1 cellular context compared by ENCODE assay signal in genomic region chr11:57567512-57568329, GRCh38.
A peak's percentile ranks its signal among the peaks of the same experiment; 100 is the strongest.
TF ChIP-seq lines count a peak whose summit lies in the region.

Gene UBE2L6 (minus strand): TSS chr11:57567672. CDS start chr11:57567611, 61 bp downstream.

TF ChIP-seq in K562, 482 proteins besides CTCF, POLR2A, EP300 and RAD21 (continued from another document and continues in another):
- TF ChIP-seq ZNF655 (CRISPR knock-in tag; IDR thresholded peaks at IDR 0.05) = no peak
- no peak for TF ChIP-seq ZNF436 (CRISPR knock-in tag; IDR thresholded peaks at IDR 0.05)
- TF ChIP-seq ZNF707 (CRISPR knock-in tag; conservative IDR thresholded peaks at IDR 0.05) = no peak
- TF ChIP-seq BCL6 (CRISPR knock-in tag; IDR thresholded peaks at IDR 0.05) = no peak
- no peak for TF ChIP-seq TFAM (CRISPR knock-in tag; conservative IDR thresholded peaks at IDR 0.05)
- TF ChIP-seq HOXB6 (CRISPR knock-in tag; IDR thresholded peaks at IDR 0.05; ENCODE audit: borderline replicate concordance) = no peak
- TF ChIP-seq SREBF1 (IDR thresholded peaks at IDR 0.05; ENCODE audit: borderline replicate concordance, low read depth, low read length) = no peak
- no peak for TF ChIP-seq NR3C1 (CRISPR knock-in tag; IDR thresholded peaks at IDR 0.05)
- no peak for TF ChIP-seq NFIX (CRISPR knock-in tag; IDR thresholded peaks at IDR 0.05; ENCODE audit: low read depth)
- TF ChIP-seq ZNF277 (CRISPR knock-in tag; IDR thresholded peaks at IDR 0.05; ENCODE audit: borderline replicate concordance) = no peak
- no peak for TF ChIP-seq BCLAF1 (IDR thresholded peaks at IDR 0.05; ENCODE audit: borderline replicate concordance in 1 of 2, control insufficient read depth in 1 of 2, low read depth in 2 of 2, low read length in 1 of 2)
- no peak for TF ChIP-seq ARID3A (IDR thresholded peaks at IDR 0.05; ENCODE audit: borderline replicate concordance, low read depth, low read length)
- TF ChIP-seq ZSCAN29 (IDR thresholded peaks at IDR 0.05) = peak; percentile 88
- no peak for TF ChIP-seq HMG20B (CRISPR knock-in tag; IDR thresholded peaks at IDR 0.05)
- no peak for TF ChIP-seq ATF2 (CRISPR knock-in tag; IDR thresholded peaks at IDR 0.05)
- TF ChIP-seq ZC3H4 (CRISPR knock-in tag; IDR thresholded peaks at IDR 0.05; ENCODE audit: borderline replicate concordance) = no peak
- TF ChIP-seq HNRNPUL1 (IDR thresholded peaks at IDR 0.05; ENCODE audit: low read length) = no peak
- no peak for TF ChIP-seq MYNN (IDR thresholded peaks at IDR 0.05)
- no peak for TF ChIP-seq MYNN (CRISPR knock-in tag; IDR thresholded peaks at IDR 0.05)
- no peak for TF ChIP-seq ZBTB12 (CRISPR knock-in tag; IDR thresholded peaks at IDR 0.05)
- TF ChIP-seq ZNF644 (tag; IDR thresholded peaks at IDR 0.05; ENCODE audit: low read depth) = no peak
- TF ChIP-seq PTBP1 (IDR thresholded peaks at IDR 0.05; ENCODE audit: low read depth, low read length) = no peak
- TF ChIP-seq DPF2 (IDR thresholded peaks at IDR 0.05) = peak; percentile 38; the same call in 1 of the 2 replicates
- TF ChIP-seq PHF20 (IDR thresholded peaks at IDR 0.05; ENCODE audit: partially characterized antibody) = no peak
- TF ChIP-seq ASH1L (IDR thresholded peaks at IDR 0.05; ENCODE audit: borderline replicate concordance, low read depth, partially characterized antibody) = no peak
- no peak for TF ChIP-seq RBM15 (IDR thresholded peaks at IDR 0.05; ENCODE audit: insufficient read depth, low read length)
- no peak for TF ChIP-seq ZNF324 (CRISPR knock-in tag; IDR thresholded peaks at IDR 0.05)
- no peak for TF ChIP-seq RBM34 (IDR thresholded peaks at IDR 0.05; ENCODE audit: borderline replicate concordance, insufficient read depth, low read length)
- no peak for TF ChIP-seq DNMT1 (IDR thresholded peaks at IDR 0.05)
- TF ChIP-seq L3MBTL2 (IDR thresholded peaks at IDR 0.05) = peak; percentile 51; the same call in 1 of the 2 replicates
- peak; percentile 59 for TF ChIP-seq EGR1 (conservative IDR thresholded peaks at IDR 0.05)
- no peak for TF ChIP-seq HDAC3 (IDR thresholded peaks at IDR 0.05; ENCODE audit: borderline replicate concordance, partially characterized antibody)
- peak; percentile 15 for TF ChIP-seq U2AF1 (optimal IDR thresholded peaks at IDR 0.05; ENCODE audit: low read depth, low read length)
- no peak for TF ChIP-seq ZBTB1 (CRISPR knock-in tag; IDR thresholded peaks at IDR 0.05; ENCODE audit: borderline replicate concordance, low read depth)
- TF ChIP-seq MYC (IDR thresholded peaks at IDR 0.05; ENCODE audit: low read depth, low read length) = peak; percentile 58
- no peak for TF ChIP-seq MYC (CRISPR knock-in tag; IDR thresholded peaks at IDR 0.05; ENCODE audit: borderline replicate concordance, low read depth)
- TF ChIP-seq POLR3G (IDR thresholded peaks at IDR 0.05; ENCODE audit: extremely low read depth, insufficient read length, insufficient replicate concordance) = no peak
- TF ChIP-seq HINFP (tag; conservative IDR thresholded peaks at IDR 0.05; ENCODE audit: low read depth) = no peak
- no peak for TF ChIP-seq ZNF23 (CRISPR knock-in tag; IDR thresholded peaks at IDR 0.05)
- peak in 1 of 3 experiments; percentile 35; a peak in 2 of 6 replicates for TF ChIP-seq ZBTB11 (CRISPR knock-in tag; IDR thresholded peaks at IDR 0.05)
- no peak for TF ChIP-seq ZNF184 (CRISPR knock-in tag; IDR thresholded peaks at IDR 0.05)
- TF ChIP-seq NELFE (IDR thresholded peaks at IDR 0.05; ENCODE audit: insufficient read depth, insufficient read length) = no peak
- TF ChIP-seq POLR2B (IDR thresholded peaks at IDR 0.05; ENCODE audit: low read depth, partially characterized antibody) = no peak
- no peak for TF ChIP-seq NCOA2 (IDR thresholded peaks at IDR 0.05; ENCODE audit: partially characterized antibody in 2 of 2)
- no peak for TF ChIP-seq NCOA1 (IDR thresholded peaks at IDR 0.05; ENCODE audit: low read depth)
- no peak; the same call in 1 of the 2 replicates for TF ChIP-seq ZBTB49 (CRISPR knock-in tag; IDR thresholded peaks at IDR 0.05; ENCODE audit: borderline replicate concordance)
- TF ChIP-seq MTF1 (CRISPR knock-in tag; IDR thresholded peaks at IDR 0.05; ENCODE audit: borderline replicate concordance) = no peak
- TF ChIP-seq ZBTB43 (CRISPR knock-in tag; IDR thresholded peaks at IDR 0.05) = no peak
